ENCODE assay signal across 8 cellular contexts in genomic region chr6:106098383-106099234, GRCh38. TPM values are rescaled to one million over a fixed set of nuclear protein-coding genes. Genes with fewer than 3 reads are reported as not detected.
DNase-seq lines count a peak whose midpoint lies in the region; ATAC-seq, FAIRE-seq and TF ChIP-seq lines count a peak whose summit lies in the region.

No MANE protein-coding gene starts in this region.

- H3K9me3 ChIP-seq in mesodermal cell (ENCODE audit: control insufficient read depth, low read length) = no peaks in the 10 kb centered on the region

- peak; percentile 36 for DNase-seq in GDM1 (lab: John Stamatoyannopoulos, UW)
- peak; percentile 50 for DNase-seq in T-helper 9 cell
- DNase-seq in brain microvascular endothelial cell = peak; percentile 68
- DNase-seq in stimulated activated effector memory CD8-positive, alpha-beta T cell treated with anti-CD3 and anti-CD28 coated beads, Interleukin-12 subunit alpha, Interleukin-12 subunit beta, amount 100 ng/mL, for 72 hours (ENCODE audit: low spot score in 2 of 2) = peak; percentile 53 to 90
- DNase-seq in frontal cortex (ENCODE audit: low spot score in 2 of 2) = no peak
- DNase-seq in cerebellum (ENCODE audit: low spot score) = no peak

- peak overlapping the region; percentile 68 for H3K27ac ChIP-seq in brain microvascular endothelial cell
- H3K27ac ChIP-seq in mesodermal cell (ENCODE audit: low read depth, low read length, severe bottlenecking) = peak overlapping the region; percentile 85

- no peak for TF ChIP-seq CTCF in brain microvascular endothelial cell (IDR thresholded peaks at IDR 0.05; ENCODE audit: low read depth, low read length, missing control alignments)

- no peaks in the 10 kb centered on the region for H3K9me3 Mint-ChIP-seq in stimulated activated effector memory CD8-positive, alpha-beta T cell treated with anti-CD3 and anti-CD28 coated beads, Interleukin-12 subunit alpha, Interleukin-12 subunit beta, amount 100 ng/mL, for 72 hours

- H3K27me3 ChIP-seq in brain microvascular endothelial cell (replicated peaks) = no peaks in the 10 kb centered on the region

- peaks cover 41% of the 10 kb centered on the region for H3K4me1 ChIP-seq in mesodermal cell (ENCODE audit: control insufficient read depth, insufficient read depth, low read length, poor library complexity, severe bottlenecking)

- peaks cover 67% of the 10 kb centered on the region for H3K4me1 Mint-ChIP-seq in stimulated activated effector memory CD8-positive, alpha-beta T cell treated with anti-CD3 and anti-CD28 coated beads, Interleukin-12 subunit alpha, Interleukin-12 subunit beta, amount 100 ng/mL, for 72 hours

- in situ Hi-C loops in brain microvascular endothelial cell (cut with HindIII; ENCODE audit: low pct_ligation_motif_present, low sequenced_read_pairs) = no loop called here

- peaks cover 100% of the 10 kb centered on the region for H3K36me3 Mint-ChIP-seq in stimulated activated effector memory CD8-positive, alpha-beta T cell treated with anti-CD3 and anti-CD28 coated beads, Interleukin-12 subunit alpha, Interleukin-12 subunit beta, amount 100 ng/mL, for 72 hours

- peak overlapping the region; percentile 83 for H3K4me3 Mint-ChIP-seq in stimulated activated effector memory CD8-positive, alpha-beta T cell treated with anti-CD3 and anti-CD28 coated beads, Interleukin-12 subunit alpha, Interleukin-12 subunit beta, amount 100 ng/mL, for 72 hours

- 42 to 46% methylated on average over 11 to 15 of the region's 19 CpGs for WGBS in mesodermal cell (ENCODE audit: insufficient coverage in 2 of 2), 2 experiments

- H3K4me3 ChIP-seq in brain microvascular endothelial cell (ENCODE audit: low read depth, low read length) (peak overlapping the region; percentile 57), mesodermal cell (ENCODE audit: extremely low read depth, insufficient read depth, low read length, poor library complexity, severe bottlenecking) (peak overlapping the region; percentile 1)

- H3K27ac Mint-ChIP-seq in stimulated activated effector memory CD8-positive, alpha-beta T cell treated with anti-CD3 and anti-CD28 coated beads, Interleukin-12 subunit alpha, Interleukin-12 subunit beta, amount 100 ng/mL, for 72 hours = peak overlapping the region; percentile 96

- no peak for FAIRE-seq in frontal cortex (lab: Jason Lieb, UNC)

- H3K36me3 ChIP-seq in brain microvascular endothelial cell (replicated peaks) (no peaks in the 10 kb centered on the region), mesodermal cell (ENCODE audit: control insufficient read depth, insufficient read depth, low read length) (peaks cover 51% of the 10 kb centered on the region)

- peak; percentile 29 for ATAC-seq in HG02884 (IDR thresholded peaks at IDR 0.05; ENCODE audit: unreplicated experiment)
- peak; percentile 85 for ATAC-seq in stimulated activated effector memory CD8-positive, alpha-beta T cell treated with anti-CD3 and anti-CD28 coated beads, Interleukin-12 subunit alpha, Interleukin-12 subunit beta, amount 100 ng/mL, for 72 hours

RNA-seq across cellular contexts. Expression of gene PRDM1, which starts 12.5 kb away (rescaled TPM):
- 12.6 TPM for polyA plus RNA-seq in mesodermal cell (2013, experiment 1 of 2)
- 9.9 TPM for polyA plus RNA-seq in mesodermal cell (2013, experiment 2 of 2)
- 1.6 TPM for total RNA-seq in frontal cortex
- 0.45 TPM for total RNA-seq in cerebellum

Comparison
In these comparisons a context has a peak if more than half of its experiments do, and no peak if none do; other contexts are left out.
1. DNase-seq: peak in GDM1 (single experiment), T-helper 9 cell (single experiment), brain microvascular endothelial cell (single experiment) and stimulated activated effector memory CD8-positive, alpha-beta T cell treated with anti-CD3 and anti-CD28 coated beads, Interleukin-12 subunit alpha, Interleukin-12 subunit beta, amount 100 ng/mL, for 72 hours (2 of 2); none in frontal cortex (0 of 2) and cerebellum (single experiment).